Comparison of ENCODE assay signal across 8 cellular contexts in genomic region chr2:227482638-227483340, GRCh38. TPM values are rescaled to one million over a fixed set of nuclear protein-coding genes. Genes with fewer than 3 reads are reported as not detected.
DNase-seq lines count a peak whose midpoint lies in the region; ATAC-seq, FAIRE-seq and TF ChIP-seq lines count a peak whose summit lies in the region.

No MANE protein-coding gene starts in this region.

- ATAC-seq in GM21390 (IDR thresholded peaks at IDR 0.05; ENCODE audit: unreplicated experiment) = peak; percentile 89
- ATAC-seq in HG03565 (IDR thresholded peaks at IDR 0.05; ENCODE audit: unreplicated experiment) = peak; percentile 90
- no peak for ATAC-seq in K562
- no peak for ATAC-seq in left lobe of liver

- H3K4me1 ChIP-seq in K562 (replicated peaks in 1 of 2; ENCODE audit: control insufficient read depth in 2 of 2, insufficient read depth in 2 of 2, low read length in 2 of 2) = peaks cover 2 to 3% of the 10 kb centered on the region in 2 experiments; a peak in 2 of 5 replicates

- FAIRE-seq in K562 (lab: Jason Lieb, UNC) = no peak

- peaks cover 97% of the 10 kb centered on the region for H3K79me2 ChIP-seq in K562 (ENCODE audit: control insufficient read depth, insufficient read depth, low read length)

- DNase-seq in GM06990 (ENCODE audit: extremely low read depth, insufficient read length) = peak; percentile 80
- DNase-seq in K562 (ENCODE audit: extremely low read depth in 1 of 4, low spot score in 3 of 4) = no peak
- DNase-seq in left lobe of liver (ENCODE audit: low spot score) = no peak
- DNase-seq in H4 (ENCODE audit: low spot score) = no peak
- no peak for DNase-seq in HK-2 (ENCODE audit: unreplicated experiment)
- DNase-seq in 8988T = no peak

- no peak overlapping the region for H3K27ac ChIP-seq in K562 (ENCODE audit: extremely low read depth, low read depth, low read length)

- TF ChIP-seq EP300 in K562 (IDR thresholded peaks at IDR 0.05; ENCODE audit: low read length) = no peak

- no peak for TF ChIP-seq POLR2A in K562 (conservative IDR thresholded peaks at IDR 0.05)

- peaks cover 9% of the 10 kb centered on the region; the same call in 1 of the 2 replicates for H4K20me1 ChIP-seq in K562 (replicated peaks; ENCODE audit: control insufficient read depth, insufficient read depth, low read length)

- POLR2A ChIA-PET in K562 (lab: Yijun Ruan, JAX) = interaction anchor here (0.9 to 1.7 kb wide), 3 partner anchors 11 to 147 kb away, joined by 3 to 5 read pairs (median 3); no protein-coding TSS in a partner anchor

- H3K9me1 ChIP-seq in K562 (ENCODE audit: control insufficient read depth, insufficient read depth, low read length) = no peaks in the 10 kb centered on the region

- TF ChIP-seq CTCF in GM06990 (IDR thresholded peaks at IDR 0.05; ENCODE audit: insufficient read depth, low read length, poor library complexity, severe bottlenecking) (no peak), K562 (IDR thresholded peaks at IDR 0.05 in 2 of 3, conservative IDR thresholded peaks at IDR 0.05 in 1 of 3; ENCODE audit: insufficient read depth in 2 of 3, low read depth in 1 of 3, low read length in 3 of 3) (no peak)

- no peak overlapping the region for H2AFZ ChIP-seq in K562 (ENCODE audit: low read depth, low read length)

- intact Hi-C loops in K562 (cut with micrococcal nuclease) = loop anchor here (5.0 kb wide), 2 partner anchors 175 to 285 kb away; no protein-coding TSS in a partner anchor

- no peaks in the 10 kb centered on the region for H3K9me3 ChIP-seq in K562 (replicated peaks; ENCODE audit: control insufficient read depth, insufficient read depth, low read depth, low read length)

- WGBS in K562 (ENCODE audit: insufficient coverage, low coverage, missing lambda C conversion rate) = 64% methylated on average over 1 of the region's 1 CpG

- in situ Hi-C loops in K562 (cut with MboI) = no loop called here

- no peak for TF ChIP-seq RAD21 in K562 (CRISPR knock-in tag; conservative IDR thresholded peaks at IDR 0.05 in 1 of 2, IDR thresholded peaks at IDR 0.05 in 1 of 2)

- H3K4me3 ChIP-seq in GM06990 (replicated peaks; ENCODE audit: low read depth, low read length) (no peak overlapping the region), K562 (no peak overlapping the region)

- H3K4me2 ChIP-seq in K562 (ENCODE audit: insufficient read depth, low read length) = no peak overlapping the region

- CTCF ChIA-PET in K562 (lab: Yijun Ruan, JAX; ENCODE audit: low intra/inter-chr PET ratio) = no interaction called here

- no peak overlapping the region for H3K9ac ChIP-seq in K562 (ENCODE audit: insufficient read depth in 1 of 2, low read depth in 2 of 2, low read length in 2 of 2)

- H3K36me3 ChIP-seq in GM06990 (ENCODE audit: control insufficient read depth, insufficient read depth, low read length) (no peaks in the 10 kb centered on the region), K562 (ENCODE audit: control insufficient read depth, insufficient read depth, low read length) (peaks cover 4% of the 10 kb centered on the region; the same call in 2 of the 3 replicates)

- no TSS peak for BruUV-seq in K562 (replicated peaks; lab: Mats Ljungman, UMichigan)

- H3K27me3 ChIP-seq in GM06990 (replicated peaks; ENCODE audit: control insufficient read depth, insufficient read depth, low read length) (no peaks in the 10 kb centered on the region), K562 (ENCODE audit: control insufficient read depth in 2 of 2, insufficient read depth in 2 of 2, low read length in 2 of 2) (no peaks in the 10 kb centered on the region)

TF ChIP-seq in K562, 482 proteins besides CTCF, POLR2A, EP300 and RAD21:
- TF ChIP-seq SPI1 (IDR thresholded peaks at IDR 0.05; ENCODE audit: borderline replicate concordance, low read depth, low read length) (peak; percentile 80), GATAD2A (IDR thresholded peaks at IDR 0.05) (no peak)

RNA-seq across cellular contexts. Expression of gene AGFG1, which starts 10.8 kb away (rescaled TPM):
- 31.0 and 37.9 TPM in 2 replicates for total RNA-seq in K562 (2011; cell fraction: chromatin; rRNA removed; ENCODE audit: low replicate concordance)
- total RNA-seq in K562 (2011; cell fraction: nucleolus; rRNA removed) = 14.8 and 17.1 TPM in 2 replicates
- 16.6 and 31.9 TPM in 2 replicates for total RNA-seq in K562 (2011; cell fraction: nucleoplasm; rRNA removed)
- total RNA-seq in K562 (2014; rRNA removed) (18.1 and 27.0 TPM in 2 replicates), K562 (2014; rRNA removed; fragmentation: Illumina TruSeq; extraction: Trizol) (38.1 and 47.1 TPM in 2 replicates), K562 (2015; rRNA removed; fragmentation: Illumina TruSeq; extraction: Trizol) (37.4 and 37.9 TPM in 2 replicates), K562 (2021) (51.2 and 51.3 TPM in 2 replicates), left lobe of liver (21.9 TPM)
- polyA plus RNA-seq in K562 (2011; rRNA removed) (79.5 and 97.5 TPM in 2 replicates), K562 (2014; fragmentation: Illumina TruSeq; extraction: Trizol) (35.3 and 36.0 TPM in 2 replicates), K562 (2014; fragmentation: Nextera tagmentation; extraction: Ambion mirVana) (10 to 100 TPM; 11.2 to 14.0 TPM), K562 (2014; rRNA removed) (17.1 and 28.7 TPM in 2 replicates)
- 88.8 TPM in 2 replicates for polyA plus RNA-seq in K562 (2011; cell fraction: cytosol; rRNA removed)
- polyA plus RNA-seq in K562 (2011; cell fraction: nucleus; rRNA removed) = 65.1 and 73.6 TPM in 2 replicates
- polyA plus RNA-seq in K562 (2012) = 27.7 and 28.0 TPM in 2 replicates
- 120 and 162 TPM in 2 replicates for polyA minus RNA-seq in K562 (2011; rRNA and poly(A)+ RNA removed)
- 42.0 and 75.2 TPM in 2 replicates for polyA minus RNA-seq in K562 (2011; cell fraction: cytosol; rRNA and poly(A)+ RNA removed)
- 19.5 and 36.4 TPM in 2 replicates for polyA minus RNA-seq in K562 (2011; cell fraction: nucleus; rRNA and poly(A)+ RNA removed)
- 110 and 129 TPM in 2 replicates for total RNA-seq in H4 (2014; rRNA removed; shearing (Covaris generic))

Comparison
In these comparisons a context has a peak if more than half of its experiments do, and no peak if none do; other contexts are left out.
1. ATAC-seq: peak in GM21390 (single experiment) and HG03565 (single experiment); none in K562 (single experiment) and left lobe of liver (single experiment).